8 cellular contexts compared by ENCODE assay signal in the genomic region with DNA sequence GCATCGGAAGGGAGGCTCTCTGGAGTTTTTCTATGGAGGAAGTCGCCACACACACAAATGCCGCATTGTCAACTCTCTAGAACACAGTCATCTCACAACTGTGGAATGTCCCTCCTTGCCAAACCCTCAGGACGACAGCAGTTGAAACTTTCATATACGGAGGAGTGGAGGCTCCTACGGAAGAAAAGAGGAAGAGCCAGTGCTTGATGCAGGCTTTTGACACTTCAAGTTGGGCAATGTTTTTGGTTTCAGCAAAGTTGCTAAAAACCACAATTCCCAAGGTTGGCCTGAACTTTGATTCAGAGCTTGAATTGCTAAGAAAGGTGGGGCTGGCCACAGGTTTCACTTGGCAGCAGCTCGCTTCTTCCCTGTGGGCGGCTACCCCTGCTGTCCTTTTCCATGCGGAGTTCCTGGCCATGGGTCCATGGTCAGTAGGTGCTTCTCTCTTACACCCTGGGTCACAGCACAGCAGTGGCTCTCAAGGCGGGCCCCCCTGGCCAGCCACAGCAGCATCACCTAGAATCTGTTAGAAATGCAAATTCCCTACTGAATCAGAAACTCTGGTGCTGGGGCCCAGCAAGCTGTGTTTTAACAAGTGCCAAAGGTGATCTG.
DNase-seq lines count a peak whose midpoint lies in the region; ATAC-seq and TF ChIP-seq lines count a peak whose summit lies in the region.

No MANE protein-coding gene starts in this region.

- WGBS in heart right ventricle, 2 donors, result 50 to 60% methylated on average over 10 of the region's 10 CpGs

- H3K27me3 ChIP-seq in heart right ventricle, result no peaks in the 10 kb centered on the region

- DNase-seq in NOMO-1 treated with DMSO at 0.1 percent for 48 hours (lab: John Stamatoyannopoulos, UW; ENCODE audit: unreplicated experiment), result peak; percentile 96
- DNase-seq in heart right ventricle, result no peak
- no peak for DNase-seq in NCI-H2029 treated with DMSO at 0.1 percent for 48 hours (lab: John Stamatoyannopoulos, UW)
- DNase-seq in activated gamma-delta T cell treated with Interleukin-2 at 50 U/mL for 16 hours, result no peak
- DNase-seq in midbrain (lab: John Stamatoyannopoulos, UW), result no peak
- no peak for DNase-seq in hepatic stellate cell (ENCODE audit: low spot score)

- intact Hi-C loops in heart right ventricle (cut with DNase I), result no loop called here

- H3K27ac ChIP-seq in heart right ventricle, result no peak overlapping the region

- TF ChIP-seq CTCF in heart right ventricle (IDR thresholded peaks at IDR 0.05), result no peak

- H3K4me1 ChIP-seq in heart right ventricle, result peaks cover 0 to 17% (median 0%) of the 10 kb centered on the region in 9 donors

- H3K4me3 ChIP-seq in heart right ventricle, result no peak overlapping the region

- H3K36me3 ChIP-seq in heart right ventricle, result no peaks in the 10 kb centered on the region

- no peaks in the 10 kb centered on the region for H3K9me3 ChIP-seq in heart right ventricle

- peak; percentile 74 for ATAC-seq in GM18873 (IDR thresholded peaks at IDR 0.05; ENCODE audit: low FRiP score, unreplicated experiment)
- ATAC-seq in HG02623 (IDR thresholded peaks at IDR 0.05; ENCODE audit: unreplicated experiment), result peak; percentile 62
- ATAC-seq in heart right ventricle, result peak in 6 of 8 donors; percentile 28 to 57 (median 45)
